Comparison of ENCODE assay signal across 34 cellular contexts in the genomic region with DNA sequence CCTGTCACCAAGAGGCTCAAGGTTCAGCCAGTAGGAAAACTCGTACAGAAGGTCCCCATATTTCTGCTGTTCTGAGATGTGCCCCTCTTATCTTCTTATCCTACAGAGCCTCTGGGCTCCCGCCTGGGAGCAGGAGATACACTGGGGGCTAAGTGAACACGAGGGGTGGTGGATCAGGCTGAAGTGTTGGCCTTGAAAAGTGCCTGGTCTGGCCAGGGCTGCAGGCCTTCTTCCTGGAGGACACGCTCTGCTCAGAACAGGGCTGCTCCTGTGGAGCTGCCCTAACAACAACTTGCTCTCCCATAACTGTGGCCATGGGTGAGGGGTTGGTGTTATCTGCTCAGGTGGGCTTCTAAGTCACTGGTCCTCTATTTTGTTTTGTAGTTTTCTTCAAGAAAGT. TPM values are rescaled to one million over a fixed set of nuclear protein-coding genes. Genes with fewer than 3 reads are reported as not detected.
"Had no signal": no experiment of that assay in that cellular context is flagged by ENCODE, and none has a peak within 500 bp of the region (broad histone marks: within the 10 kb centered on the region; RNA-seq: fewer than 3 reads in every experiment).

No MANE protein-coding gene starts in this region.

- H3K36me3 ChIP-seq: adrenal gland, ascending aorta, breast epithelium, cardiac muscle cell, colonic mucosa, esophagus muscularis mucosa, gastrocnemius medialis, heart left ventricle had no signal

- DNase-seq: activated CD4-positive, alpha-beta memory T cell treated with anti-CD3 and anti-CD28 coated beads for 36 hours; activated CD4-positive, alpha-beta T cell treated with anti-CD3 and anti-CD28 coated beads for 36 hours; activated CD4-positive, alpha-beta T cell treated with anti-CD3 and anti-CD28 coated beads, Interleukin-2, amount 10 ng/mL, durations not matched to agents 24 days and 14 days; activated CD4-positive, CD25-positive, alpha-beta regulatory T cell; activated CD4-positive, CD25-positive, alpha-beta regulatory T cell treated with anti-CD3 and anti-CD28 coated beads, Interleukin-2, amount 50 U/mL, for 72 hours; activated CD8-positive, alpha-beta T cell treated with anti-CD3 and anti-CD28 coated beads, Interleukin-2, amount 10 ng/mL, durations not matched to agents 7 days and 5 days; activated naive CD4-positive, alpha-beta T cell treated with anti-CD3 and anti-CD28 coated beads for 36 hours; activated naive CD8-positive, alpha-beta T cell treated with anti-CD3 and anti-CD28 coated beads for 36 hours; activated naive CD8-positive, alpha-beta T cell treated with anti-CD3 and anti-CD28 coated beads, Interleukin-2, amount 50 U/mL, for 24 hours; activated T-cell treated with anti-CD3 and anti-CD28 coated beads for 4 hours; activated T-cell treated with anti-CD3 and anti-CD28 coated beads, Interleukin-2, amount 50 U/mL, for 24 hours; activated T-cell treated with anti-CD3 and anti-CD28 coated beads, Interleukin-2, amount 50 U/mL, for 72 hours; amygdala; central memory CD4-positive, alpha-beta T cell; cerebellar nuclear complex; colonic mucosa; dorsolateral prefrontal cortex; effector memory CD4-positive, alpha-beta T cell; endodermal cell; foreskin keratinocyte; gastrocnemius medialis; glutamatergic neuron; heart left ventricle; T-helper 2 cell had no signal

- H3K27ac Mint-ChIP-seq: activated CD4-positive, alpha-beta memory T cell treated with anti-CD3 and anti-CD28 coated beads for 36 hours; activated CD4-positive, alpha-beta T cell treated with anti-CD3 and anti-CD28 coated beads for 36 hours; activated CD4-positive, alpha-beta T cell treated with anti-CD3 and anti-CD28 coated beads, Interleukin-2, amount 10 ng/mL, durations not matched to agents 24 days and 14 days; activated CD8-positive, alpha-beta T cell treated with anti-CD3 and anti-CD28 coated beads, Interleukin-2, amount 10 ng/mL, durations not matched to agents 7 days and 5 days; activated naive CD4-positive, alpha-beta T cell treated with anti-CD3 and anti-CD28 coated beads for 36 hours; activated naive CD4-positive, alpha-beta T cell treated with anti-CD3 and anti-CD28 coated beads, Interleukin-2, amount 50 U/mL, for 24 hours; activated naive CD8-positive, alpha-beta T cell treated with anti-CD3 and anti-CD28 coated beads for 36 hours; activated naive CD8-positive, alpha-beta T cell treated with anti-CD3 and anti-CD28 coated beads, Interleukin-2, amount 50 U/mL, for 24 hours; activated T-cell treated with anti-CD3 and anti-CD28 coated beads, Interleukin-2, amount 50 U/mL, for 24 hours; activated T-cell treated with anti-CD3 and anti-CD28 coated beads, Interleukin-2, amount 50 U/mL, for 72 hours; brain; dendritic cell treated with granulocyte-macrophage colony-stimulating factor and Interleukin-4, amounts not matched to agents 40 ng/mL and 50 ng/mL, for 4 days; endodermal cell had no signal

- H3K4me1 Mint-ChIP-seq: activated CD4-positive, alpha-beta T cell treated with anti-CD3 and anti-CD28 coated beads for 36 hours; activated CD4-positive, alpha-beta T cell treated with anti-CD3 and anti-CD28 coated beads, Interleukin-2, amount 10 ng/mL, durations not matched to agents 24 days and 14 days; activated naive CD4-positive, alpha-beta T cell treated with anti-CD3 and anti-CD28 coated beads, Interleukin-2, amount 50 U/mL, for 24 hours; activated naive CD8-positive, alpha-beta T cell treated with anti-CD3 and anti-CD28 coated beads for 36 hours; activated naive CD8-positive, alpha-beta T cell treated with anti-CD3 and anti-CD28 coated beads, Interleukin-2, amount 50 U/mL, for 24 hours; brain had no signal

- H3K9me3 Mint-ChIP-seq: activated CD4-positive, alpha-beta memory T cell treated with anti-CD3 and anti-CD28 coated beads for 36 hours; activated CD4-positive, alpha-beta T cell treated with anti-CD3 and anti-CD28 coated beads, Interleukin-2, amount 10 ng/mL, durations not matched to agents 24 days and 14 days; activated naive CD4-positive, alpha-beta T cell treated with anti-CD3 and anti-CD28 coated beads for 36 hours; activated naive CD4-positive, alpha-beta T cell treated with anti-CD3 and anti-CD28 coated beads, Interleukin-2, amount 50 U/mL, for 24 hours; activated naive CD8-positive, alpha-beta T cell treated with anti-CD3 and anti-CD28 coated beads for 36 hours; activated naive CD8-positive, alpha-beta T cell treated with anti-CD3 and anti-CD28 coated beads, Interleukin-2, amount 50 U/mL, for 24 hours; activated T-cell treated with anti-CD3 and anti-CD28 coated beads, Interleukin-2, amount 50 U/mL, for 24 hours; activated T-cell treated with anti-CD3 and anti-CD28 coated beads, Interleukin-2, amount 50 U/mL, for 72 hours; brain; dendritic cell treated with granulocyte-macrophage colony-stimulating factor and Interleukin-4, amounts not matched to agents 40 ng/mL and 50 ng/mL, for 4 days; endodermal cell had no signal

- ATAC-seq: activated CD4-positive, alpha-beta T cell treated with anti-CD3 and anti-CD28 coated beads for 36 hours; activated CD8-positive, alpha-beta T cell treated with anti-CD3 and anti-CD28 coated beads, Interleukin-2, amount 10 ng/mL, durations not matched to agents 7 days and 5 days; activated naive CD8-positive, alpha-beta T cell treated with anti-CD3 and anti-CD28 coated beads, Interleukin-2, amount 50 U/mL, for 24 hours; activated T-cell treated with anti-CD3 and anti-CD28 coated beads, Interleukin-2, amount 50 U/mL, for 72 hours; foreskin keratinocyte; gastrocnemius medialis; heart left ventricle had no signal

- H3K4me1 ChIP-seq: adrenal gland, ascending aorta, breast epithelium, colonic mucosa, esophagus muscularis mucosa, foreskin keratinocyte, gastrocnemius medialis had no signal

- H3K9me3 ChIP-seq: adrenal gland, ascending aorta, breast epithelium, colonic mucosa, esophagus muscularis mucosa, gastrocnemius medialis, heart left ventricle had no signal

- H3K36me3 Mint-ChIP-seq: activated CD4-positive, alpha-beta memory T cell treated with anti-CD3 and anti-CD28 coated beads for 36 hours; activated naive CD4-positive, alpha-beta T cell treated with anti-CD3 and anti-CD28 coated beads, Interleukin-2, amount 50 U/mL, for 24 hours; activated naive CD8-positive, alpha-beta T cell treated with anti-CD3 and anti-CD28 coated beads for 36 hours; brain had no signal

- H3K27me3 ChIP-seq: adrenal gland, ascending aorta, breast epithelium, cardiac muscle cell, colonic mucosa, heart left ventricle had no signal

- H3K4me3 Mint-ChIP-seq: activated CD4-positive, alpha-beta memory T cell treated with anti-CD3 and anti-CD28 coated beads for 36 hours; activated CD4-positive, alpha-beta T cell treated with anti-CD3 and anti-CD28 coated beads for 36 hours; activated CD4-positive, alpha-beta T cell treated with anti-CD3 and anti-CD28 coated beads, Interleukin-2, amount 10 ng/mL, durations not matched to agents 24 days and 14 days; activated CD8-positive, alpha-beta T cell treated with anti-CD3 and anti-CD28 coated beads, Interleukin-2, amount 10 ng/mL, durations not matched to agents 7 days and 5 days; activated naive CD4-positive, alpha-beta T cell treated with anti-CD3 and anti-CD28 coated beads for 36 hours; activated naive CD4-positive, alpha-beta T cell treated with anti-CD3 and anti-CD28 coated beads, Interleukin-2, amount 50 U/mL, for 24 hours; activated naive CD8-positive, alpha-beta T cell treated with anti-CD3 and anti-CD28 coated beads for 36 hours; activated naive CD8-positive, alpha-beta T cell treated with anti-CD3 and anti-CD28 coated beads, Interleukin-2, amount 50 U/mL, for 24 hours; activated T-cell treated with anti-CD3 and anti-CD28 coated beads, Interleukin-2, amount 50 U/mL, for 24 hours; activated T-cell treated with anti-CD3 and anti-CD28 coated beads, Interleukin-2, amount 50 U/mL, for 72 hours; brain; dendritic cell treated with granulocyte-macrophage colony-stimulating factor and Interleukin-4, amounts not matched to agents 40 ng/mL and 50 ng/mL, for 4 days; endodermal cell had no signal

- H3K27ac ChIP-seq: adrenal gland, ascending aorta, breast epithelium, cardiac muscle cell, colonic mucosa, dorsolateral prefrontal cortex, esophagus muscularis mucosa, foreskin keratinocyte, gastrocnemius medialis, heart left ventricle had no signal

- H3K4me3 ChIP-seq: adrenal gland, ascending aorta, breast epithelium, cardiac muscle cell, colonic mucosa, dorsolateral prefrontal cortex, esophagus muscularis mucosa, gastrocnemius medialis, heart left ventricle had no signal

RNA-seq across cellular contexts. Expression of a gene that starts 33.7 kb away (rescaled TPM):
- total RNA-seq: activated CD4-positive, alpha-beta memory T cell treated with anti-CD3 and anti-CD28 coated beads for 36 hours; activated CD4-positive, alpha-beta T cell treated with anti-CD3 and anti-CD28 coated beads for 36 hours; activated CD4-positive, alpha-beta T cell treated with anti-CD3 and anti-CD28 coated beads, Interleukin-2, amount 10 ng/mL, durations not matched to agents 24 days and 14 days; activated CD8-positive, alpha-beta T cell treated with anti-CD3 and anti-CD28 coated beads, Interleukin-2, amount 10 ng/mL, durations not matched to agents 7 days and 5 days; activated naive CD4-positive, alpha-beta T cell treated with anti-CD3 and anti-CD28 coated beads for 36 hours; activated naive CD8-positive, alpha-beta T cell treated with anti-CD3 and anti-CD28 coated beads for 36 hours; activated T-cell treated with anti-CD3 and anti-CD28 coated beads, Interleukin-2, amount 50 U/mL, for 72 hours; adrenal gland; ascending aorta; breast epithelium; cardiac muscle cell; colonic mucosa; dorsolateral prefrontal cortex; endodermal cell; epithelial cell of proximal tubule; esophagus muscularis mucosa; foreskin keratinocyte; gastrocnemius medialis; heart left ventricle; T-helper 1 cell treated with Interleukin-12 subunit alpha and Interleukin-12 subunit beta and Interleukin-4 antibody, amounts not matched to agents 30 ng/mL and 1 ng/mL, for 36 hours had no signal
